ENCODE assay signal across 16 cellular contexts in genomic region chr9:77016111-77016525, GRCh38. TPM values are rescaled to one million over a fixed set of nuclear protein-coding genes. Genes with fewer than 3 reads are reported as not detected.
A peak's percentile ranks its signal among the peaks of the same experiment; 100 is the strongest.
DNase-seq lines count a peak whose midpoint lies in the region; ATAC-seq lines count a peak whose summit lies in the region.
"Had no signal": no experiment of that assay in that cellular context is flagged by ENCODE, and none has a peak within 500 bp of the region (broad histone marks: within the 10 kb centered on the region; RNA-seq: fewer than 3 reads in every experiment).

No MANE protein-coding gene starts in this region.

- ATAC-seq in GM19455 (IDR thresholded peaks at IDR 0.05; ENCODE audit: unreplicated experiment) = no peak

- peak overlapping the region; percentile 52 for H3K4me3 ChIP-seq in iPS-18c (ENCODE audit: insufficient read depth, low read depth, low read length)

- peaks cover 5% of the 10 kb centered on the region for H3K9me3 ChIP-seq in iPS-18c (ENCODE audit: control insufficient read depth, insufficient read depth, low read length)
- H3K9me3 ChIP-seq: ascending aorta had no signal

- peak; percentile 16 for DNase-seq in DMS79 (lab: John Stamatoyannopoulos, UW)
- DNase-seq in DMS79 treated with DMSO at 0.1 percent for 48 hours (lab: John Stamatoyannopoulos, UW) = no peak
- peak; percentile 36 for DNase-seq in SK-N-DZ (ENCODE audit: low spot score)
- peak; percentile 72 for DNase-seq in retina
- no peak for DNase-seq in SIG-M5 (lab: John Stamatoyannopoulos, UW)
- no peak for DNase-seq in NCI-H510A (lab: John Stamatoyannopoulos, UW)
- DNase-seq: ACHN; activated CD4-positive, alpha-beta T cell treated with anti-CD3 and anti-CD28 coated beads, Interleukin-2, amount 50 U/mL, for 1 hour; effector CD4-positive, alpha-beta T cell; foreskin melanocyte; KBM-7; nucleus accumbens; T-helper 2 cell had no signal

RNA-seq across cellular contexts. Expression of gene FOXB2, which starts 3.3 kb away (rescaled TPM):
- not detected in 2 replicates for polyA plus RNA-seq in SK-N-DZ (2014; cell fraction: cytosol; rRNA removed)
- not detected in 2 replicates for polyA plus RNA-seq in SK-N-DZ (2014; cell fraction: nucleus; rRNA removed)

Comparison
In these comparisons a context has a peak if more than half of its experiments do, and no peak if none do; other contexts are left out.
1. DNase-seq: peak in DMS79 (single experiment), SK-N-DZ (single experiment) and retina (single experiment); none in DMS79 treated with DMSO at 0.1 percent for 48 hours (single experiment), SIG-M5 (single experiment) and NCI-H510A (single experiment).